In genomic region chr12:131108171-131108955, GRCh38 we compare ENCODE assay signal across 14 cellular contexts.
"Had no signal": no experiment of that assay in that cellular context is flagged by ENCODE, and none has a peak within 500 bp of the region (broad histone marks: within the 10 kb centered on the region; RNA-seq: fewer than 3 reads in every experiment).

No MANE protein-coding gene starts in this region.

- H3K36me3 Mint-ChIP-seq: activated CD4-positive, alpha-beta memory T cell treated with anti-CD3 and anti-CD28 coated beads for 36 hours; stimulated activated memory B cell treated with anti-CD40 and anti-IgM and Interleukin-4, amounts not matched to agents 10 μg/mL and 1 μg/mL and 100 μg/mL, for 72 hours had no signal

- H3K27ac ChIP-seq: adrenal gland, thyroid gland, vagina, WERI-Rb-1 had no signal

- H3K36me3 ChIP-seq: adrenal gland, thyroid gland, vagina, WERI-Rb-1 had no signal

- H3K4me3 Mint-ChIP-seq: activated CD4-positive, alpha-beta memory T cell treated with anti-CD3 and anti-CD28 coated beads for 36 hours; activated CD4-positive, alpha-beta T cell treated with anti-CD3 and anti-CD28 coated beads for 36 hours; activated T-cell treated with anti-CD3 and anti-CD28 coated beads, Interleukin-2, amount 50 U/mL, for 24 hours; central memory CD8-positive, alpha-beta T cell; nephron progenitor cell; stimulated activated memory B cell treated with anti-CD40 and anti-IgM and Interleukin-4, amounts not matched to agents 10 μg/mL and 1 μg/mL and 100 μg/mL, for 72 hours; T-helper 1 cell treated with Interleukin-12 subunit alpha and Interleukin-12 subunit beta and Interleukin-4 antibody, amounts not matched to agents 30 μg/mL and 1 μg/mL, for 36 hours had no signal

- H3K27me3 ChIP-seq: adrenal gland, thyroid gland, vagina had no signal

- DNase-seq: activated CD4-positive, alpha-beta memory T cell treated with anti-CD3 and anti-CD28 coated beads for 36 hours; activated CD4-positive, alpha-beta T cell treated with anti-CD3 and anti-CD28 coated beads for 36 hours; activated naive CD4-positive, alpha-beta T cell treated with anti-CD3 and anti-CD28 coated beads, Interleukin-2, amount 50 U/mL, for 16 hours; activated T-cell treated with anti-CD3 and anti-CD28 coated beads, Interleukin-2, amount 50 U/mL, for 24 hours; adrenal gland; effector CD8-positive, alpha-beta T cell; foreskin fibroblast; nephron progenitor cell; WERI-Rb-1 had no signal

- H3K4me3 ChIP-seq: adrenal gland, thyroid gland, vagina had no signal

- ATAC-seq: activated CD4-positive, alpha-beta T cell treated with anti-CD3 and anti-CD28 coated beads for 36 hours; stimulated activated memory B cell treated with anti-CD40 and anti-IgM and Interleukin-4, amounts not matched to agents 10 μg/mL and 1 μg/mL and 100 μg/mL, for 72 hours had no signal

- H3K9me3 ChIP-seq: adrenal gland, thyroid gland, vagina had no signal

- H3K9me3 Mint-ChIP-seq: central memory CD8-positive, alpha-beta T cell had no signal

- H3K27ac Mint-ChIP-seq: activated CD4-positive, alpha-beta memory T cell treated with anti-CD3 and anti-CD28 coated beads for 36 hours; activated CD4-positive, alpha-beta T cell treated with anti-CD3 and anti-CD28 coated beads for 36 hours; activated T-cell treated with anti-CD3 and anti-CD28 coated beads, Interleukin-2, amount 50 U/mL, for 24 hours; nephron progenitor cell; stimulated activated memory B cell treated with anti-CD40 and anti-IgM and Interleukin-4, amounts not matched to agents 10 μg/mL and 1 μg/mL and 100 μg/mL, for 72 hours; T-helper 1 cell treated with Interleukin-12 subunit alpha and Interleukin-12 subunit beta and Interleukin-4 antibody, amounts not matched to agents 30 μg/mL and 1 μg/mL, for 36 hours had no signal
